Comparison of ENCODE assay signal across 9 cellular contexts in the genomic region with DNA sequence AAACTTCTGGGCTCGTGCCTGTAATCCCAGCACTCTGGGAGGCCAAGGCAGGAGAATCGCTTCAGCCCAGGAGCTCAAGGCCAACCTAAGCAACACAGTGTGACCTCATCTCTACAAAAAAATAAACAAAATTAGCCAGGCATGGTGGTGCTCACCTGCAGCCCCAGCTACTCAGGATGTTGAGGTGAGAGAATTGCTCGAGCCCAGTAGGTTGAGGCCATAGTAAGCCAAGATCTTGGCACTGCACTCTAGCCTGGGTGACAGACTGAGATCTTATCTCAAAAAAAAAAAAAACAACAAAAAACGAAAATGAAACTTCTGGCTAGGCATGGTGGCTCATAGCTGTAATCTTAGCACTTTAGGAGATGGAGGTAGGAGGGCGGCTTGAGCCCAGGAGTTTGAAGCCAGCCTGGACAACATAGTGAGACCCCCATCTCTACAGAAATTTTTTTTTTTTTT. TPM values are rescaled to one million over a fixed set of nuclear protein-coding genes. Genes with fewer than 3 reads are reported as not detected.
DNase-seq lines count a peak whose midpoint lies in the region; ATAC-seq, FAIRE-seq and TF ChIP-seq lines count a peak whose summit lies in the region.
"Had no signal": no experiment of that assay in that cellular context is flagged by ENCODE, and none has a peak within 500 bp of the region (broad histone marks: within the 10 kb centered on the region; RNA-seq: fewer than 3 reads in every experiment).

No MANE protein-coding gene starts in this region.

- H4K20me1 ChIP-seq in Loucy (ENCODE audit: insufficient read depth, low read length, poor library complexity, severe bottlenecking), result peaks cover 5% of the 10 kb centered on the region

- H3K4me1 ChIP-seq in Loucy (ENCODE audit: insufficient read depth, low read length, poor library complexity, severe bottlenecking) (peaks cover 11% of the 10 kb centered on the region), small intestine (ENCODE audit: control insufficient read depth in 2 of 2, insufficient read depth in 1 of 2, low read depth in 1 of 2, low read length in 1 of 2) (no peaks in the 10 kb centered on the region), suprapubic skin (peaks cover 6% of the 10 kb centered on the region)

- H3K9me2 ChIP-seq in Loucy (replicated peaks; ENCODE audit: low read depth, low read length), result no peaks in the 10 kb centered on the region

- no peak for TF ChIP-seq POLR2A in suprapubic skin (IDR thresholded peaks at IDR 0.05)

- H3K9me3 Mint-ChIP-seq in activated T-helper 17 cell treated with anti-CD3 and anti-CD28 coated beads, Interleukin-2, amount 50 U/mL, for 72 hours, result no peaks in the 10 kb centered on the region
- H3K9me3 Mint-ChIP-seq in Calu3 (ENCODE audit: low read depth, unreplicated experiment), result no peaks in the 10 kb centered on the region
- H3K9me3 Mint-ChIP-seq: stimulated activated naive CD8-positive, alpha-beta T cell treated with anti-CD3 and anti-CD28 coated beads, Interleukin-15, Interleukin-2, amounts not matched to agents 100 ng/mL and 50 ng/mL, for 24 hours had no signal

- H3K4me2 ChIP-seq in Loucy (ENCODE audit: low read depth, low read length, poor library complexity, severe bottlenecking), result peak overlapping the region; percentile 66

- H3K27ac Mint-ChIP-seq in activated T-helper 17 cell treated with anti-CD3 and anti-CD28 coated beads, Interleukin-2, amount 50 U/mL, for 72 hours, result peak overlapping the region; percentile 68
- H3K27ac Mint-ChIP-seq in Calu3 (ENCODE audit: unreplicated experiment), result no peak overlapping the region
- H3K27ac Mint-ChIP-seq: stimulated activated naive CD8-positive, alpha-beta T cell treated with anti-CD3 and anti-CD28 coated beads, Interleukin-15, Interleukin-2, amounts not matched to agents 100 ng/mL and 50 ng/mL, for 24 hours had no signal

- BruUV-seq in Calu3 (replicated peaks; lab: Mats Ljungman, UMichigan), result no TSS peak

- H3K36me3 ChIP-seq in Loucy (ENCODE audit: insufficient read depth, low read length), result no peaks in the 10 kb centered on the region
- H3K36me3 ChIP-seq in small intestine (ENCODE audit: control insufficient read depth in 2 of 2, insufficient read depth in 2 of 2, low read length in 2 of 2), result no peaks in the 10 kb centered on the region
- H3K36me3 ChIP-seq in suprapubic skin, result no peaks in the 10 kb centered on the region

- peaks cover 9% of the 10 kb centered on the region for H3K4me1 Mint-ChIP-seq in activated T-helper 17 cell treated with anti-CD3 and anti-CD28 coated beads, Interleukin-2, amount 50 U/mL, for 72 hours
- no peaks in the 10 kb centered on the region for H3K4me1 Mint-ChIP-seq in Calu3 (ENCODE audit: low read depth, unreplicated experiment)

- H3K36me3 Mint-ChIP-seq in activated T-helper 17 cell treated with anti-CD3 and anti-CD28 coated beads, Interleukin-2, amount 50 U/mL, for 72 hours (ENCODE audit: low read depth), result no peaks in the 10 kb centered on the region
- peaks cover 5% of the 10 kb centered on the region for H3K36me3 Mint-ChIP-seq in Calu3 (ENCODE audit: insufficient read depth, unreplicated experiment)

- peaks cover 57% of the 10 kb centered on the region for H3K79me2 ChIP-seq in Loucy (ENCODE audit: insufficient read depth, low read length)

- H3K27me3 Mint-ChIP-seq in activated T-helper 17 cell treated with anti-CD3 and anti-CD28 coated beads, Interleukin-2, amount 50 U/mL, for 72 hours, result no peaks in the 10 kb centered on the region
- H3K27me3 Mint-ChIP-seq in Calu3 (ENCODE audit: unreplicated experiment), result no peaks in the 10 kb centered on the region
- H3K27me3 Mint-ChIP-seq: stimulated activated naive CD8-positive, alpha-beta T cell treated with anti-CD3 and anti-CD28 coated beads, Interleukin-15, Interleukin-2, amounts not matched to agents 100 ng/mL and 50 ng/mL, for 24 hours had no signal

- DNase-seq in small intestine (peak; percentile 61), suprapubic skin (ENCODE audit: low spot score in 2 of 2) (no peak), NCI-H1417 treated with DMSO at 0.1 percent for 48 hours (lab: John Stamatoyannopoulos, UW) (no peak), Calu3 (no peak)

- CTCF ChIA-PET in Calu3 (lab: Charles Lee), result interaction anchor here (0.6 to 1.1 kb wide), 4 partner anchors 46 to 381 kb away, joined by 3 to 5 read pairs (median 4); no protein-coding TSS in a partner anchor

- 42 to 56% (median 54%) methylated on average over 5 of the region's 5 CpGs for WGBS in small intestine, 3 donors
- WGBS in suprapubic skin, result 54% methylated on average over 5 of the region's 5 CpGs

- peak overlapping the region; percentile 24 for H3K9ac ChIP-seq in Loucy (ENCODE audit: low read depth, low read length, poor library complexity, severe bottlenecking)

- ATAC-seq in GM19324 (IDR thresholded peaks at IDR 0.05; ENCODE audit: low FRiP score, unreplicated experiment), result peak; percentile 78
- peak; percentile 99 for ATAC-seq in activated T-helper 17 cell treated with anti-CD3 and anti-CD28 coated beads, Interleukin-2, amount 50 U/mL, for 72 hours (replicated peaks)
- no peak for ATAC-seq in HG02588 (IDR thresholded peaks at IDR 0.05; ENCODE audit: unreplicated experiment)

- no peak for TF ChIP-seq EP300 in suprapubic skin (IDR thresholded peaks at IDR 0.05)

- H3K4me3 ChIP-seq in Loucy (ENCODE audit: low read length, poor library complexity, severe bottlenecking) (peak overlapping the region; percentile 20), small intestine (ENCODE audit: low read depth in 1 of 2, low read length in 2 of 2) (no peak overlapping the region), suprapubic skin (no peak overlapping the region)

- H3K27ac ChIP-seq in small intestine (ENCODE audit: low read depth in 1 of 2, low read length in 1 of 2) (peak overlapping the region in 1 of 2 donors; percentile 58), suprapubic skin (no peak overlapping the region)

- H2AFZ ChIP-seq in Loucy (ENCODE audit: low read length), result no peak overlapping the region

- intact Hi-C loops in Calu3 (cut with micrococcal nuclease; ENCODE audit: unreplicated experiment), result no loop called here

- peak overlapping the region; percentile 37 for H3K4me3 Mint-ChIP-seq in activated T-helper 17 cell treated with anti-CD3 and anti-CD28 coated beads, Interleukin-2, amount 50 U/mL, for 72 hours
- no peak overlapping the region for H3K4me3 Mint-ChIP-seq in Calu3 (ENCODE audit: low read depth, unreplicated experiment)
- H3K4me3 Mint-ChIP-seq: stimulated activated naive CD8-positive, alpha-beta T cell treated with anti-CD3 and anti-CD28 coated beads, Interleukin-15, Interleukin-2, amounts not matched to agents 100 ng/mL and 50 ng/mL, for 24 hours had no signal

- no peaks in the 10 kb centered on the region for H3K27me3 ChIP-seq in Loucy (ENCODE audit: insufficient read depth, low read length, poor library complexity, severe bottlenecking)
- no peaks in the 10 kb centered on the region for H3K27me3 ChIP-seq in small intestine (ENCODE audit: control insufficient read depth in 2 of 2, insufficient read depth in 2 of 2, low read length in 2 of 2)
- no peaks in the 10 kb centered on the region for H3K27me3 ChIP-seq in suprapubic skin

- no peak for TF ChIP-seq CTCF in Loucy (conservative IDR thresholded peaks at IDR 0.05; ENCODE audit: low read length)
- TF ChIP-seq CTCF in suprapubic skin (IDR thresholded peaks at IDR 0.05), result no peak
- no peak for TF ChIP-seq CTCF in Calu3 (IDR thresholded peaks at IDR 0.05; ENCODE audit: unreplicated experiment)

- H3F3A ChIP-seq in Loucy (ENCODE audit: low read depth), result peaks cover 3% of the 10 kb centered on the region; the same call in 1 of the 2 replicates

- FAIRE-seq in small intestine (lab: Jason Lieb, UNC), result no peak

- no peaks in the 10 kb centered on the region for H3K9me3 ChIP-seq in Loucy (ENCODE audit: insufficient read depth, low read depth, low read length)
- H3K9me3 ChIP-seq in small intestine (ENCODE audit: control insufficient read depth, low read depth), result no peaks in the 10 kb centered on the region
- H3K9me3 ChIP-seq in suprapubic skin, result no peaks in the 10 kb centered on the region

RNA-seq across cellular contexts. Expression of gene PIK3CB, which starts 53.7 kb away (rescaled TPM):
- total RNA-seq in activated T-helper 17 cell treated with anti-CD3 and anti-CD28 coated beads, Interleukin-2, amount 50 U/mL, for 72 hours, result 10 to 100 TPM; 17.2 to 20.3 TPM
- polyA plus RNA-seq in small intestine, result 10 to 100 TPM; 16.2 to 19.9 (median 18.5) TPM
- total RNA-seq in suprapubic skin, result 10 to 100 TPM; 47.4 to 66.9 (median 53.2) TPM
- total RNA-seq in Calu3 (2022), result 52.6 and 59.3 TPM in 2 replicates
